8 cellular contexts compared by ENCODE assay signal in genomic region chr2:150610670-150611279, GRCh38.
A peak's percentile ranks its signal among the peaks of the same experiment; 100 is the strongest.
DNase-seq lines count a peak whose midpoint lies in the region; ATAC-seq, FAIRE-seq and TF ChIP-seq lines count a peak whose summit lies in the region.

No MANE protein-coding gene starts in this region.

- no peaks in the 10 kb centered on the region for H3K36me3 Mint-ChIP-seq in CD8-positive, alpha-beta T cell

- H3K4me3 ChIP-seq in BLaER1 treated with 17β-estradiol and CSF1 and Interleukin-3, amounts not matched to agents 10 nM and 100 nM, result no peak overlapping the region
- H3K4me3 ChIP-seq in endothelial cell of umbilical vein (replicated peaks in 1 of 3; ENCODE audit: insufficient read depth in 1 of 3, low read depth in 1 of 3, low read length in 3 of 3), result no peak overlapping the region
- H3K4me3 ChIP-seq in CD8-positive, alpha-beta T cell (ENCODE audit: low read depth, low read length), result no peak overlapping the region

- H3K79me2 ChIP-seq in endothelial cell of umbilical vein (ENCODE audit: control insufficient read depth, insufficient read depth, low read length), result no peaks in the 10 kb centered on the region

- no peak overlapping the region for H3K9ac ChIP-seq in BLaER1 treated with 17β-estradiol and CSF1 and Interleukin-3, amounts not matched to agents 10 nM and 100 nM
- H3K9ac ChIP-seq in endothelial cell of umbilical vein (replicated peaks; ENCODE audit: extremely low read depth, insufficient read depth, low read length), result no peak overlapping the region

- no peaks in the 10 kb centered on the region for H3K27me3 Mint-ChIP-seq in CD8-positive, alpha-beta T cell (ENCODE audit: low read depth)

- no peaks in the 10 kb centered on the region for H3K27me3 ChIP-seq in BLaER1 treated with 17β-estradiol and CSF1 and Interleukin-3, amounts not matched to agents 10 nM and 100 nM
- H3K27me3 ChIP-seq in endothelial cell of umbilical vein (ENCODE audit: control insufficient read depth in 2 of 2, insufficient read depth in 2 of 2, low read length in 2 of 2), result no peaks in the 10 kb centered on the region
- H3K27me3 ChIP-seq in CD8-positive, alpha-beta T cell (ENCODE audit: insufficient read depth, low read length), result no peaks in the 10 kb centered on the region

- intact Hi-C loops in endothelial cell of umbilical vein (cut with micrococcal nuclease), result loop anchor here (1.0 to 5.0 kb wide), 5 partner anchors 123 to 1013 kb away; partner anchors contain the start of gene RND3
- intact Hi-C loops in sciatic nerve (cut with DNase I), result no loop called here
- intact Hi-C loops in CD8-positive, alpha-beta T cell (cut with DNase I, micrococcal nuclease), result loop anchor here (2.0 to 5.0 kb wide), 2 partner anchors 1012 to 1013 kb away; no protein-coding TSS in a partner anchor

- ATAC-seq in GM19455 (IDR thresholded peaks at IDR 0.05; ENCODE audit: unreplicated experiment), result peak; percentile 61
- peak; percentile 29 for ATAC-seq in sciatic nerve
- no peak for ATAC-seq in CD8-positive, alpha-beta T cell

- H3K4me3 Mint-ChIP-seq in CD8-positive, alpha-beta T cell, result no peak overlapping the region

- H3K27ac Mint-ChIP-seq in CD8-positive, alpha-beta T cell, result no peak overlapping the region

- peaks cover 0 to 42% (median 14%) of the 10 kb centered on the region in 10 experiments; a peak in 17 of 20 replicates for H3K4me1 ChIP-seq in BLaER1 treated with 17β-estradiol and CSF1 and Interleukin-3, amounts not matched to agents 10 nM and 100 nM
- peaks cover 8% of the 10 kb centered on the region for H3K4me1 ChIP-seq in endothelial cell of umbilical vein (ENCODE audit: control insufficient read depth, extremely low read depth, insufficient read depth, low read length)
- H3K4me1 ChIP-seq in CD8-positive, alpha-beta T cell (ENCODE audit: insufficient read depth, low read length), result no peaks in the 10 kb centered on the region

- POLR2A ChIA-PET in endothelial cell of umbilical vein (lab: Charles Lee), result no interaction called here
- POLR2A ChIA-PET in CD8-positive, alpha-beta T cell (lab: Charles Lee), result no interaction called here

- no peaks in the 10 kb centered on the region for H3K36me3 ChIP-seq in BLaER1 treated with 17β-estradiol and CSF1 and Interleukin-3, amounts not matched to agents 10 nM and 100 nM
- no peaks in the 10 kb centered on the region for H3K36me3 ChIP-seq in endothelial cell of umbilical vein (ENCODE audit: control insufficient read depth in 2 of 2, extremely low read depth in 1 of 2, insufficient read depth in 2 of 2, low read length in 2 of 2)
- H3K36me3 ChIP-seq in CD8-positive, alpha-beta T cell (ENCODE audit: insufficient read depth, low read length), result no peaks in the 10 kb centered on the region

- dilution Hi-C loops in endothelial cell of umbilical vein (cut with MboI; ENCODE audit: extremely low pct_ligation_motif_present, low sequenced_read_pairs), result no loop called here

- DNase-seq in NCI-H2227 (lab: John Stamatoyannopoulos, UW; ENCODE audit: unreplicated experiment), result peak; percentile 43
- peak; percentile 45 for DNase-seq in endothelial cell of umbilical vein (ENCODE audit: low read depth, low spot score)
- DNase-seq in sciatic nerve (ENCODE audit: low spot score), result no peak
- DNase-seq in GOT3 (lab: John Stamatoyannopoulos, UW), result no peak
- no peak for DNase-seq in NCI-H146 treated with DMSO at 0.1 percent for 48 hours (lab: John Stamatoyannopoulos, UW; ENCODE audit: unreplicated experiment)
- no peak for DNase-seq in CD8-positive, alpha-beta T cell

- peak; percentile 73 for FAIRE-seq in endothelial cell of umbilical vein (lab: Jason Lieb, UNC)

- no peaks in the 10 kb centered on the region for H3K9me3 Mint-ChIP-seq in CD8-positive, alpha-beta T cell

- TF ChIP-seq CTCF in endothelial cell of umbilical vein (IDR thresholded peaks at IDR 0.05; ENCODE audit: extremely low read depth in 1 of 2, insufficient read depth in 1 of 2, low read depth in 1 of 2, low read length in 2 of 2), result peak; percentile 31 to 34
- TF ChIP-seq CTCF in CD8-positive, alpha-beta T cell (IDR thresholded peaks at IDR 0.05), result no peak

- H3K4me2 ChIP-seq in BLaER1 treated with 17β-estradiol and CSF1 and Interleukin-3, amounts not matched to agents 10 nM and 100 nM, result peak overlapping the region in 7 of 11 experiments; percentile 12 to 37 (median 25); a peak in 12 of 22 replicates
- no peak overlapping the region for H3K4me2 ChIP-seq in endothelial cell of umbilical vein (ENCODE audit: insufficient read depth, low read length)

- H3K9me1 ChIP-seq in endothelial cell of umbilical vein (replicated peaks; ENCODE audit: control insufficient read depth, extremely low read depth, insufficient read depth, low read length), result no peaks in the 10 kb centered on the region

- TF ChIP-seq POLR2A in endothelial cell of umbilical vein (IDR thresholded peaks at IDR 0.05; ENCODE audit: low read depth, low read length), result no peak

- no peaks in the 10 kb centered on the region for H3K4me1 Mint-ChIP-seq in CD8-positive, alpha-beta T cell (ENCODE audit: low read depth)

- H4K20me1 ChIP-seq in BLaER1 treated with 17β-estradiol and CSF1 and Interleukin-3, amounts not matched to agents 10 nM and 100 nM, result no peaks in the 10 kb centered on the region
- H4K20me1 ChIP-seq in endothelial cell of umbilical vein (replicated peaks; ENCODE audit: control insufficient read depth, extremely low read depth, insufficient read depth, low read length), result no peaks in the 10 kb centered on the region

- BruUV-seq in endothelial cell of umbilical vein (replicated peaks; lab: Mats Ljungman, UMichigan), result no TSS peak

- H3K9me3 ChIP-seq in BLaER1 treated with 17β-estradiol and CSF1 and Interleukin-3, amounts not matched to agents 10 nM and 100 nM (replicated peaks in 1 of 11), result no peaks in the 10 kb centered on the region
- H3K9me3 ChIP-seq in endothelial cell of umbilical vein (replicated peaks; ENCODE audit: control insufficient read depth, insufficient read depth, low read length), result no peaks in the 10 kb centered on the region
- no peaks in the 10 kb centered on the region for H3K9me3 ChIP-seq in CD8-positive, alpha-beta T cell (ENCODE audit: low read length)

- H3K27ac ChIP-seq in BLaER1 treated with 17β-estradiol and CSF1 and Interleukin-3, amounts not matched to agents 10 nM and 100 nM, result no peak overlapping the region
- H3K27ac ChIP-seq in endothelial cell of umbilical vein (ENCODE audit: insufficient read depth, low read depth, low read length), result no peak overlapping the region
- H3K27ac ChIP-seq in CD8-positive, alpha-beta T cell (ENCODE audit: low read depth, low read length), result no peak overlapping the region

- CTCF ChIA-PET in endothelial cell of umbilical vein (lab: Charles Lee), result interaction anchor here (0.8 to 1.5 kb wide), 7 partner anchors 9 to 1015 kb away, joined by 3 to 9 read pairs (median 5); no protein-coding TSS in a partner anchor
- CTCF ChIA-PET in CD8-positive, alpha-beta T cell (lab: Charles Lee), result no interaction called here

- no peak overlapping the region for H2AFZ ChIP-seq in endothelial cell of umbilical vein (ENCODE audit: low read depth, low read length)

TF ChIP-seq in endothelial cell of umbilical vein, 7 proteins besides CTCF, POLR2A, EP300 and RAD21:
- TF ChIP-seq JUN (IDR thresholded peaks at IDR 0.05; ENCODE audit: borderline replicate concordance, insufficient read depth, insufficient read length, low read depth) (no peak), EZH2 (IDR thresholded peaks at IDR 0.05; ENCODE audit: borderline replicate concordance, low read depth, low read length, severe bottlenecking) (no peak), MYC (IDR thresholded peaks at IDR 0.05; ENCODE audit: low read depth, low read length) (no peak), POLR2AphosphoS5 (IDR thresholded peaks at IDR 0.05; ENCODE audit: insufficient read depth, low read depth, low read length) (no peak), FOS (IDR thresholded peaks at IDR 0.05; ENCODE audit: borderline replicate concordance, insufficient read depth, low read length) (no peak), GATA2 (IDR thresholded peaks at IDR 0.05; ENCODE audit: insufficient read depth, insufficient read length, low read depth, low read length) (no peak)
- TF ChIP-seq, protein P1, sequence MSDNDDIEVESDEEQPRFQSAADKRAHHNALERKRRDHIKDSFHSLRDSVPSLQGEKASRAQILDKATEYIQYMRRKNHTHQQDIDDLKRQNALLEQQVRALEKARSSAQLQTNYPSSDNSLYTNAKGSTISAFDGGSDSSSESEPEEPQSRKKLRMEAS (IDR thresholded peaks at IDR 0.05; ENCODE audit: insufficient read depth, insufficient read length), result no peak

Comparison
In these comparisons a context has a peak if more than half of its experiments do, and no peak if none do; other contexts are left out.
1. DNase-seq: peak in NCI-H2227 (single experiment) and endothelial cell of umbilical vein (single experiment); none in sciatic nerve (single experiment), GOT3 (single experiment), NCI-H146 treated with DMSO at 0.1 percent for 48 hours (single experiment) and CD8-positive, alpha-beta T cell (0 of 7).